Comparison of ENCODE assay signal across 8 cellular contexts in the genomic region with DNA sequence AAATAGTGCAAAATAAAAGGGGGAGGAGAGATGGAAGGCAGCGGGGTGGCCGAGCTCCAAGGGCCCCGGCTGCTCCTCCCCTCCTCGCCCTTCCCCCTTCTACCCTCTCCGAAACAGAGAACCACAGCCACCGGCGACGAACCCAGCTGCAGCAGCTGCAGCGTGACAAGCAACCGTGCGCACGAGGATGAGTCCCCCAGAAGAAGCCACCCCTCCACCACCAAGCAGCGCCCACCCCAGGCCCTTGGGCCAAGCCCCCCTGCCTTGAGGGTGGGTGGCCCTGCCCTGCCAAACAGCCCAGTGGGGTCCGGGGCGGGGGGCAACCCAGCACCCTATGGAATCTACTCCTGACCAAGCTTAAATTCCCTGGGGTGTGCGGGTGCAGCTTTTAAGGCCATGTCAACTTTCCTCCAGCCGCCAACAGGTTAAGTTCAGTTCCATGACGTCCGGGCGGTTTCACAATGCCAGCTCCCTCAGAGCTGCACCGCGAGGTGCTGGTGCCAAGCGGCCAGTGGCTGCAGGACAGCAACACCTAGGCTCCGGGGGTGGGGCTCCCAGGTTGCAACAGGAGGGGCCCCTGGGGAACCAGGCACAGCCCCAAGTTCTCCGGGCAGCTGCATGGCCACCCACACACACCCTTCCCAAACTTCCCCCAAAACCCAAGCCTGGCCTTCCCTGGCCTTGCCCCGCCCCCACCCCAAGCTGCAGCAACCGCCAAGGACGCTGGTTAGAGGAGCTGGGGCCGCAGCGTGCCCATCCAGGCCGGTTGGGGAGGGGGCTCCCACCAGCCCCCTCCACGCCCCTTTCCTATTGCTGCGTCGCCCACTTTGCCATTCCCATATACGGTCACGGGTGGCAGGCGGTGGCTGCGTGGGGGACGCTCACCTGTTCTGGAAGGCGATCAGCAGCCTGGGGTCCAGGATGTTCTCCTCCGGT. TPM values are rescaled to one million over a fixed set of nuclear protein-coding genes. Genes with fewer than 3 reads are reported as not detected.
DNase-seq lines count a peak whose midpoint lies in the region; ATAC-seq, FAIRE-seq and TF ChIP-seq lines count a peak whose summit lies in the region.

No MANE protein-coding gene starts in this region.

- no peak for TF ChIP-seq POLR2A in GM12891 (IDR thresholded peaks at IDR 0.05; ENCODE audit: low read depth, low read length)

- CTCF ChIA-PET in AG04449 (lab: Yijun Ruan, JAX), result interaction anchor here (0.7 to 2.4 kb wide), 7 partner anchors 8 to 157 kb away, joined by 3 to 13 read pairs (median 5); no protein-coding TSS in a partner anchor

- H3K4me3 Mint-ChIP-seq in activated T-helper 2 cell treated with anti-CD3 and anti-CD28 coated beads, Interferon-gamma antibody, Interleukin-2, Interleukin-4, amounts not matched to agents 10 μg/mL and 5 μg/mL and 100 μg/mL, durations not matched to agents 14 hours and 24 hours and 36 hours (ENCODE audit: low read depth), result peak overlapping the region; percentile 88
- peak overlapping the region; percentile 93 for H3K4me3 Mint-ChIP-seq in glutamatergic neuron (ENCODE audit: unreplicated experiment)

- POLR2A ChIA-PET in AG04449 (lab: Yijun Ruan, JAX), result interaction anchor here (0.6 to 1.2 kb wide), 4 partner anchors 9 to 44 kb away, joined by 3 to 4 read pairs (median 4); no protein-coding TSS in a partner anchor

- peaks cover 14% of the 10 kb centered on the region for H3K4me1 Mint-ChIP-seq in activated T-helper 2 cell treated with anti-CD3 and anti-CD28 coated beads, Interferon-gamma antibody, Interleukin-2, Interleukin-4, amounts not matched to agents 10 μg/mL and 5 μg/mL and 100 μg/mL, durations not matched to agents 14 hours and 24 hours and 36 hours (ENCODE audit: low read depth)
- H3K4me1 Mint-ChIP-seq in glutamatergic neuron (ENCODE audit: low read depth, unreplicated experiment), result peaks cover 9% of the 10 kb centered on the region

- TF ChIP-seq CTCF in AG04449 (IDR thresholded peaks at IDR 0.05; ENCODE audit: insufficient read depth, low read length, missing control alignments) (no peak), glutamatergic neuron (IDR thresholded peaks at IDR 0.05; ENCODE audit: partially characterized antibody, unreplicated experiment) (no peak)

- peaks cover 19% of the 10 kb centered on the region for H3K36me3 Mint-ChIP-seq in activated T-helper 2 cell treated with anti-CD3 and anti-CD28 coated beads, Interferon-gamma antibody, Interleukin-2, Interleukin-4, amounts not matched to agents 10 μg/mL and 5 μg/mL and 100 μg/mL, durations not matched to agents 14 hours and 24 hours and 36 hours (ENCODE audit: low read depth)
- no peaks in the 10 kb centered on the region for H3K36me3 Mint-ChIP-seq in glutamatergic neuron (ENCODE audit: unreplicated experiment)

- H3K9me3 Mint-ChIP-seq in activated T-helper 2 cell treated with anti-CD3 and anti-CD28 coated beads, Interferon-gamma antibody, Interleukin-2, Interleukin-4, amounts not matched to agents 10 μg/mL and 5 μg/mL and 100 μg/mL, durations not matched to agents 14 hours and 24 hours and 36 hours, result no peaks in the 10 kb centered on the region
- H3K9me3 Mint-ChIP-seq in glutamatergic neuron (ENCODE audit: unreplicated experiment), result peaks cover 5% of the 10 kb centered on the region

- intact Hi-C loops in activated T-helper 2 cell treated with anti-CD3 and anti-CD28 coated beads, Interferon-gamma antibody, Interleukin-2, Interleukin-4, amounts not matched to agents 10 μg/mL and 5 μg/mL and 100 μg/mL, durations not matched to agents 14 hours and 24 hours and 36 hours (cut with micrococcal nuclease), result no loop called here
- intact Hi-C loops in posterior vena cava (cut with DNase I), result loop anchor here in 1 of 2 donors (5.0 kb wide), 1 partner anchor 40 kb away; a partner anchor contains a TSS

- ATAC-seq in HG03457 (IDR thresholded peaks at IDR 0.05; ENCODE audit: unreplicated experiment), result no peak
- no peak for ATAC-seq in HG03039 (IDR thresholded peaks at IDR 0.05; ENCODE audit: unreplicated experiment)

- peak; percentile 90 for FAIRE-seq in GM12891 (lab: Jason Lieb, UNC)

- peaks cover 9% of the 10 kb centered on the region for H3K27me3 Mint-ChIP-seq in activated T-helper 2 cell treated with anti-CD3 and anti-CD28 coated beads, Interferon-gamma antibody, Interleukin-2, Interleukin-4, amounts not matched to agents 10 μg/mL and 5 μg/mL and 100 μg/mL, durations not matched to agents 14 hours and 24 hours and 36 hours (ENCODE audit: low read depth)
- peaks cover 18% of the 10 kb centered on the region for H3K27me3 Mint-ChIP-seq in glutamatergic neuron (ENCODE audit: unreplicated experiment)

- DNase-seq in AG04449 (ENCODE audit: low read depth, low spot score) (no peak), GM12891 (ENCODE audit: insufficient read length, low spot score) (peak; percentile 85), NCI-H1694 treated with DMSO at 0.1 percent for 48 hours (lab: John Stamatoyannopoulos, UW) (peak; percentile 29), glutamatergic neuron (no peak), posterior vena cava (ENCODE audit: low spot score) (peak; percentile 90)
- peak; percentile 46 for DNase-seq in activated T-helper 2 cell treated with anti-CD3 and anti-CD28 coated beads, Interferon-gamma antibody, Interleukin-2, Interleukin-4, amounts not matched to agents 10 μg/mL and 5 μg/mL and 100 μg/mL, durations not matched to agents 14 hours and 24 hours and 36 hours (ENCODE audit: low spot score)

- peak overlapping the region; percentile 74 for H3K4me3 ChIP-seq in AG04449 (ENCODE audit: low read depth, low read length)

- no peak overlapping the region for H3K27ac Mint-ChIP-seq in activated T-helper 2 cell treated with anti-CD3 and anti-CD28 coated beads, Interferon-gamma antibody, Interleukin-2, Interleukin-4, amounts not matched to agents 10 μg/mL and 5 μg/mL and 100 μg/mL, durations not matched to agents 14 hours and 24 hours and 36 hours
- H3K27ac Mint-ChIP-seq in glutamatergic neuron (ENCODE audit: unreplicated experiment), result peak overlapping the region; percentile 68

TF ChIP-seq in GM12891, 5 proteins besides CTCF, POLR2A, EP300 and RAD21:
- TF ChIP-seq POU2F2 (IDR thresholded peaks at IDR 0.05; ENCODE audit: low read depth, low read length) (no peak), TAF1 (IDR thresholded peaks at IDR 0.05; ENCODE audit: low read depth, low read length) (no peak), SPI1 (IDR thresholded peaks at IDR 0.05; ENCODE audit: low read depth, low read length) (no peak), POLR2AphosphoS5 (IDR thresholded peaks at IDR 0.05; ENCODE audit: low read depth, low read length) (no peak), PAX5 (IDR thresholded peaks at IDR 0.05; ENCODE audit: insufficient read depth, low read length, severe bottlenecking) (no peak)
TF ChIP-seq in GM12891: peak in this region for 0.

RNA-seq across cellular contexts. Expression of a gene that starts 2.0 kb away (rescaled TPM):
- polyA plus RNA-seq in GM12891 (2012; ENCODE audit: low read depth, missing spikeins), result 17.1 TPM
- total RNA-seq in activated T-helper 2 cell treated with anti-CD3 and anti-CD28 coated beads, Interferon-gamma antibody, Interleukin-2, Interleukin-4, amounts not matched to agents 10 μg/mL and 5 μg/mL and 100 μg/mL, durations not matched to agents 14 hours and 24 hours and 36 hours, result 18.5 and 25.0 TPM in 2 replicates
- total RNA-seq in glutamatergic neuron (ENCODE audit: unreplicated experiment) (19.3 TPM), posterior vena cava (10 to 100 TPM; 11.5 to 14.4 TPM)

RNA-seq across cellular contexts. Expression of a gene that starts 40.3 kb away (rescaled TPM):
- 2.8 TPM for polyA plus RNA-seq in GM12891 (2012; ENCODE audit: low read depth, missing spikeins)
- total RNA-seq in activated T-helper 2 cell treated with anti-CD3 and anti-CD28 coated beads, Interferon-gamma antibody, Interleukin-2, Interleukin-4, amounts not matched to agents 10 μg/mL and 5 μg/mL and 100 μg/mL, durations not matched to agents 14 hours and 24 hours and 36 hours, result 8.6 and 9.9 TPM in 2 replicates
- total RNA-seq in glutamatergic neuron (ENCODE audit: unreplicated experiment) (13.8 TPM), posterior vena cava (1 to 10 TPM; 4.4 to 5.1 TPM)

RNA-seq across cellular contexts. Expression of a gene that starts 59.3 kb away (rescaled TPM):
- 0.47 TPM for polyA plus RNA-seq in GM12891 (2012; ENCODE audit: low read depth, missing spikeins)
- total RNA-seq in activated T-helper 2 cell treated with anti-CD3 and anti-CD28 coated beads, Interferon-gamma antibody, Interleukin-2, Interleukin-4, amounts not matched to agents 10 μg/mL and 5 μg/mL and 100 μg/mL, durations not matched to agents 14 hours and 24 hours and 36 hours, result 9.7 and 11.2 TPM in 2 replicates
- total RNA-seq in glutamatergic neuron (ENCODE audit: unreplicated experiment), result 78.8 TPM
- total RNA-seq in posterior vena cava, result 1 to 10 TPM; 1.6 to 1.8 TPM

Comparison
In these comparisons a context has a peak if more than half of its experiments do, and no peak if none do; other contexts are left out.
1. DNase-seq: peak in GM12891 (single experiment), NCI-H1694 treated with DMSO at 0.1 percent for 48 hours (single experiment), activated T-helper 2 cell treated with anti-CD3 and anti-CD28 coated beads, Interferon-gamma antibody, Interleukin-2, Interleukin-4, amounts not matched to agents 10 μg/mL and 5 μg/mL and 100 μg/mL, durations not matched to agents 14 hours and 24 hours and 36 hours (single experiment) and posterior vena cava (single experiment); none in AG04449 (single experiment) and glutamatergic neuron (single experiment).